14 cellular contexts compared by ENCODE assay signal in the genomic region with DNA sequence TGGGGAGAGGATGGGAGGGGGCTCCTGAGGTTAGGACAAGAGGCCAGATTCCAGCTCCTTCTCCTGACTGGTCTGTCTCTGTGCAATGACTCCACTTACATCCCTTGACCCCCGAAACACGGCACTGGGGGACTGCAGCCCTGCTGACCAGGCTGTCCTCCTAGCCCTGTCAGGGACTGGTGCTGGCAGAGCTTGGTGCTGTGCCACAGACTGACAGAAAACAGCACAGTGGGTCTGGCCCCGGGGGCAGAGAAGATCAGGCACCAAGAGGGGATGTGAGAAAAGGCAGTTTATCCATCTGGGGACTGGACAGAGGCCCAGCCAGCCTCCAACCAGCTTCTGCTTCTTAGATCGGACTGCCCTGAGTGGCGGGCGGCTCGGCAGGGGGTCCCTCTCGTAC. TPM values are rescaled to one million over a fixed set of nuclear protein-coding genes. Genes with fewer than 3 reads are reported as not detected.
DNase-seq lines count a peak whose midpoint lies in the region; ATAC-seq, FAIRE-seq and TF ChIP-seq lines count a peak whose summit lies in the region.
"Had no signal": no experiment of that assay in that cellular context is flagged by ENCODE, and none has a peak within 500 bp of the region (broad histone marks: within the 10 kb centered on the region; RNA-seq: fewer than 3 reads in every experiment).

No MANE protein-coding gene starts in this region.

- H3K27ac ChIP-seq in HepG2 (ENCODE audit: extremely low read length, insufficient read depth, low read length) (no peak overlapping the region), right lobe of liver (no peak overlapping the region), upper lobe of right lung (no peak overlapping the region)

- ATAC-seq in HepG2 (no peak), right lobe of liver (no peak), T-helper 17 cell (no peak), upper lobe of right lung (no peak)
- ATAC-seq: HCT116 had no signal

- TF ChIP-seq RAD21 in HepG2 (CRISPR knock-in tag; IDR thresholded peaks at IDR 0.05) = no peak

- H3K4me1 ChIP-seq in HepG2 (ENCODE audit: insufficient read depth, low read length) (peaks cover 16% of the 10 kb centered on the region), right lobe of liver (no peaks in the 10 kb centered on the region), upper lobe of right lung (no peaks in the 10 kb centered on the region)

- intact Hi-C loops in HepG2 (cut with micrococcal nuclease; ENCODE audit: unreplicated experiment) (no loop called here), right lobe of liver (cut with DNase I) (no loop called here), upper lobe of right lung (cut with DNase I) (no loop called here)

- BruUV-seq in HepG2 (replicated peaks; lab: Mats Ljungman, UMichigan) = no TSS peak

- H3K4me1 Mint-ChIP-seq in T-helper 17 cell (peaks cover 3% of the 10 kb centered on the region), neural crest cell (peaks cover 4% of the 10 kb centered on the region)
- H3K4me1 Mint-ChIP-seq: CD14-positive monocyte; CD8-positive, alpha-beta memory T cell had no signal

- FAIRE-seq in HepG2 (lab: Jason Lieb, UNC) = no peak
- FAIRE-seq: A204.1 had no signal

- in situ Hi-C loops in HepG2 (cut with HindIII; ENCODE audit: extremely low pct_ligation_motif_present, low pct_unique_long_range_greater_than_20kb) = no loop called here

- H3K27me3 ChIP-seq in HepG2 (ENCODE audit: control insufficient read depth in 1 of 2, insufficient read depth in 2 of 2, low read length in 2 of 2) (no peaks in the 10 kb centered on the region), right lobe of liver (no peaks in the 10 kb centered on the region), upper lobe of right lung (no peaks in the 10 kb centered on the region)

- DNase-seq in HepG2 (ENCODE audit: low spot score) (no peak), right lobe of liver (no peak), T-helper 17 cell (no peak), neural crest cell (ENCODE audit: low read depth, low spot score) (no peak), islet precursor cell (no peak), upper lobe of right lung (no peak), GM19238 (ENCODE audit: insufficient read length, low spot score) (no peak)
- DNase-seq: CD8-positive, alpha-beta memory T cell; DMS53; GF-D8; IMR-90 had no signal

- POLR2A ChIA-PET in HepG2 (lab: Yijun Ruan, JAX) = interaction anchor here (1.2 kb wide), 1 partner anchor 91 kb away, joined by 4 read pairs; no protein-coding TSS in a partner anchor

- CTCF ChIA-PET in HepG2 (lab: Yijun Ruan, JAX; ENCODE audit: low intra/inter-chr PET ratio, low total read pairs) = no interaction called here

- H3K27ac Mint-ChIP-seq in T-helper 17 cell (peak overlapping the region; percentile 54), neural crest cell (ENCODE audit: unreplicated experiment) (peak overlapping the region; percentile 6)

- no peaks in the 10 kb centered on the region for H3K27me3 Mint-ChIP-seq in T-helper 17 cell
- H3K27me3 Mint-ChIP-seq in neural crest cell (ENCODE audit: low read depth) = no peaks in the 10 kb centered on the region

- H3K9me3 ChIP-seq in HepG2 (ENCODE audit: low read length) (no peaks in the 10 kb centered on the region), right lobe of liver (no peaks in the 10 kb centered on the region), T-helper 17 cell (ENCODE audit: control insufficient read depth, low read length, poor library complexity, severe bottlenecking) (no peaks in the 10 kb centered on the region), upper lobe of right lung (no peaks in the 10 kb centered on the region)

- WGBS in HepG2 (ENCODE audit: low lambda C conversion rate) = 96% methylated on average over 8 of the region's 8 CpGs
- WGBS in right lobe of liver (ENCODE audit: insufficient coverage, low coverage, low lambda C conversion rate, missing lambda C conversion rate) = 94% methylated on average over 5 of the region's 8 CpGs

- peaks cover 0 to 5% of the 10 kb centered on the region in 2 experiments; a peak in 3 of 5 replicates for H3K36me3 ChIP-seq in HepG2 (replicated peaks in 1 of 2; ENCODE audit: control insufficient read depth in 1 of 2, insufficient read depth in 2 of 2, low read length in 2 of 2)
- peaks cover 0 to 9% (median 0%) of the 10 kb centered on the region in 4 donors for H3K36me3 ChIP-seq in right lobe of liver
- H3K36me3 ChIP-seq in upper lobe of right lung = peaks cover 17% of the 10 kb centered on the region

- TF ChIP-seq EP300 in HepG2 (IDR thresholded peaks at IDR 0.05; ENCODE audit: low read depth in 2 of 2, low read length in 2 of 2) = no peak
- TF ChIP-seq EP300 in HepG2 (CRISPR knock-in tag; IDR thresholded peaks at IDR 0.05; ENCODE audit: borderline replicate concordance) = no peak

- H3K36me3 Mint-ChIP-seq in T-helper 17 cell (ENCODE audit: low read depth) (no peaks in the 10 kb centered on the region), neural crest cell (ENCODE audit: low read depth) (peaks cover 6% of the 10 kb centered on the region)

- H4K20me1 ChIP-seq in HepG2 (ENCODE audit: insufficient read depth, low read length) = no peaks in the 10 kb centered on the region

- no peak for TF ChIP-seq POLR2A in HepG2 (IDR thresholded peaks at IDR 0.05; ENCODE audit: insufficient read depth in 1 of 2, low read depth in 2 of 2, low read length in 2 of 2)
- TF ChIP-seq POLR2A in right lobe of liver (IDR thresholded peaks at IDR 0.05) = no peak

- no peak overlapping the region for H3K4me2 ChIP-seq in HepG2 (ENCODE audit: low read depth, low read length)

- no peak overlapping the region for H3K9ac ChIP-seq in HepG2 (ENCODE audit: insufficient read depth, low read depth, low read length)

- no peaks in the 10 kb centered on the region for H3K9me3 Mint-ChIP-seq in neural crest cell
- H3K9me3 Mint-ChIP-seq: CD14-positive monocyte; CD8-positive, alpha-beta memory T cell had no signal

- H2AFZ ChIP-seq in HepG2 (ENCODE audit: low read length) = no peak overlapping the region

- TF ChIP-seq CTCF in HepG2 (CRISPR knock-in tag; IDR thresholded peaks at IDR 0.05) (no peak), right lobe of liver (IDR thresholded peaks at IDR 0.05) (no peak), neural crest cell (conservative IDR thresholded peaks at IDR 0.05) (no peak), upper lobe of right lung (IDR thresholded peaks at IDR 0.05) (no peak)

- H3K4me3 Mint-ChIP-seq in T-helper 17 cell (peak overlapping the region; percentile 28), neural crest cell (no peak overlapping the region)
- H3K4me3 Mint-ChIP-seq: CD14-positive monocyte; CD8-positive, alpha-beta memory T cell had no signal

- no peak overlapping the region for H3K4me3 ChIP-seq in HepG2 (replicated peaks in 1 of 3; ENCODE audit: insufficient read depth in 1 of 3, low read depth in 2 of 3, low read length in 3 of 3)
- H3K4me3 ChIP-seq in right lobe of liver = no peak overlapping the region
- H3K4me3 ChIP-seq in upper lobe of right lung = no peak overlapping the region

- H3K79me2 ChIP-seq in HepG2 (ENCODE audit: insufficient read depth, low read length) = no peaks in the 10 kb centered on the region

RNA-seq across cellular contexts. Expression of gene SLC38A7, which starts 19.4 kb away (rescaled TPM):
- total RNA-seq in HepG2 (2016; rRNA removed; fragmentation: Illumina TruSeq; extraction: Trizol) (6.2 and 14.1 TPM in 2 replicates), right lobe of liver (10 to 100 TPM; 11.4 to 23.8 (median 14.3) TPM), T-helper 17 cell (1 to 10 TPM; 7.6 to 9.2 TPM), neural crest cell (31.7 and 31.8 TPM in 2 replicates), upper lobe of right lung (24.1 TPM)
- 4.6 and 5.0 TPM in 2 replicates for total RNA-seq in HepG2 (2016; cell fraction: cytosol; rRNA removed; fragmentation: Illumina TruSeq; extraction: Trizol; ENCODE audit: low read depth)
- total RNA-seq in HepG2 (2016; cell fraction: insoluble cytoplasmic fraction; rRNA removed; fragmentation: Illumina TruSeq; extraction: Trizol) = 5.2 and 14.1 TPM in 2 replicates
- total RNA-seq in HepG2 (2016; cell fraction: membrane; rRNA removed; fragmentation: Illumina TruSeq; extraction: Trizol) = 5.8 and 6.5 TPM in 2 replicates
- 27.7 and 28.1 TPM in 2 replicates for total RNA-seq in HepG2 (2016; cell fraction: nucleus; rRNA removed; fragmentation: Illumina TruSeq; extraction: Trizol)
- polyA plus RNA-seq in HepG2 (2011; rRNA removed) = 13.2 and 17.0 TPM in 2 replicates
- polyA plus RNA-seq in HepG2 (2011; cell fraction: cytosol; rRNA removed) = 9.7 and 10.5 TPM in 2 replicates
- 26.4 and 29.4 TPM in 2 replicates for polyA plus RNA-seq in HepG2 (2011; cell fraction: nucleus; rRNA removed)
- 7.1 and 10.6 TPM in 2 replicates for polyA plus RNA-seq in HepG2 (2012)
- 1.0 and 1.3 TPM in 2 replicates for polyA plus RNA-seq in HepG2 (2016; cell fraction: cytosol; fragmentation: Illumina TruSeq; extraction: Trizol; ENCODE audit: low read depth)
- polyA plus RNA-seq in HepG2 (2016; cell fraction: insoluble cytoplasmic fraction; fragmentation: Illumina TruSeq; extraction: Trizol; ENCODE audit: low read depth) = 5.1 and 5.6 TPM in 2 replicates
- 2.3 and 3.2 TPM in 2 replicates for polyA plus RNA-seq in HepG2 (2016; cell fraction: membrane; fragmentation: Illumina TruSeq; extraction: Trizol; ENCODE audit: low read depth)
- polyA plus RNA-seq in HepG2 (2016; cell fraction: nucleus; fragmentation: Illumina TruSeq; extraction: Trizol; ENCODE audit: insufficient read depth, low read depth) = 32.4 and 36.5 TPM in 2 replicates
- polyA minus RNA-seq in HepG2 (2011; rRNA and poly(A)+ RNA removed; ENCODE audit: low replicate concordance) = 42.7 and 51.0 TPM in 2 replicates
- 8.7 and 12.4 TPM in 2 replicates for polyA minus RNA-seq in HepG2 (2011; cell fraction: cytosol; rRNA and poly(A)+ RNA removed)
- polyA minus RNA-seq in HepG2 (2011; cell fraction: nucleus; rRNA and poly(A)+ RNA removed) = 30.5 and 35.6 TPM in 2 replicates

RNA-seq across cellular contexts. Expression of gene CNOT1, which starts 35.6 kb away (rescaled TPM):
- 188 and 399 TPM in 2 replicates for total RNA-seq in HepG2 (2016; rRNA removed; fragmentation: Illumina TruSeq; extraction: Trizol)
- total RNA-seq in HepG2 (2016; cell fraction: cytosol; rRNA removed; fragmentation: Illumina TruSeq; extraction: Trizol; ENCODE audit: low read depth) = 51.8 and 55.4 TPM in 2 replicates
- 188 and 419 TPM in 2 replicates for total RNA-seq in HepG2 (2016; cell fraction: insoluble cytoplasmic fraction; rRNA removed; fragmentation: Illumina TruSeq; extraction: Trizol)
- 139 and 146 TPM in 2 replicates for total RNA-seq in HepG2 (2016; cell fraction: membrane; rRNA removed; fragmentation: Illumina TruSeq; extraction: Trizol)
- 205 and 251 TPM in 2 replicates for total RNA-seq in HepG2 (2016; cell fraction: nucleus; rRNA removed; fragmentation: Illumina TruSeq; extraction: Trizol)
- 232 and 248 TPM in 2 replicates for polyA plus RNA-seq in HepG2 (2011; rRNA removed)
- 187 and 226 TPM in 2 replicates for polyA plus RNA-seq in HepG2 (2011; cell fraction: cytosol; rRNA removed)
- 193 and 225 TPM in 2 replicates for polyA plus RNA-seq in HepG2 (2011; cell fraction: nucleus; rRNA removed)
- 169 and 183 TPM in 2 replicates for polyA plus RNA-seq in HepG2 (2012)
- 35.0 and 38.2 TPM in 2 replicates for polyA plus RNA-seq in HepG2 (2016; cell fraction: cytosol; fragmentation: Illumina TruSeq; extraction: Trizol; ENCODE audit: low read depth)
- 373 and 400 TPM in 2 replicates for polyA plus RNA-seq in HepG2 (2016; cell fraction: insoluble cytoplasmic fraction; fragmentation: Illumina TruSeq; extraction: Trizol; ENCODE audit: low read depth)
- polyA plus RNA-seq in HepG2 (2016; cell fraction: membrane; fragmentation: Illumina TruSeq; extraction: Trizol; ENCODE audit: low read depth) = 61.4 and 81.8 TPM in 2 replicates
- 268 and 286 TPM in 2 replicates for polyA plus RNA-seq in HepG2 (2016; cell fraction: nucleus; fragmentation: Illumina TruSeq; extraction: Trizol; ENCODE audit: insufficient read depth, low read depth)
- 953 and 1,029 TPM in 2 replicates for polyA minus RNA-seq in HepG2 (2011; rRNA and poly(A)+ RNA removed; ENCODE audit: low replicate concordance)
- 281 and 285 TPM in 2 replicates for polyA minus RNA-seq in HepG2 (2011; cell fraction: cytosol; rRNA and poly(A)+ RNA removed)
- 378 and 429 TPM in 2 replicates for polyA minus RNA-seq in HepG2 (2011; cell fraction: nucleus; rRNA and poly(A)+ RNA removed)
- 10 to 100 TPM; 53.8 to 74.9 (median 65.5) TPM for total RNA-seq in right lobe of liver
- total RNA-seq in T-helper 17 cell = 100 to 1,000 TPM; 213 to 224 TPM
- total RNA-seq in neural crest cell = 247 and 254 TPM in 2 replicates
- total RNA-seq in upper lobe of right lung = 140 TPM
